ENCODE assay signal across 10 cellular contexts in genomic region chr19:29067831-29068230, GRCh38.
"Had no signal": no experiment of that assay in that cellular context is flagged by ENCODE, and none has a peak within 500 bp of the region (broad histone marks: within the 10 kb centered on the region; RNA-seq: fewer than 3 reads in every experiment).

No MANE protein-coding gene starts in this region.

- DNase-seq: GM23248, GOT3, H9, HCEC 1CT, HFFc6, KBM-7 had no signal

- H3K27ac ChIP-seq: GM23248, HL-60, KMS-11 had no signal

- H2AFZ ChIP-seq: GM23248 had no signal

- H3K9ac ChIP-seq: GM23248, KMS-11 had no signal

- FAIRE-seq: H54, HepG2 had no signal

- H3K4me2 ChIP-seq: KMS-11 had no signal

- H3K4me3 ChIP-seq: GM23248 had no signal

- ATAC-seq: HepG2 had no signal
